Comparison of ENCODE assay signal across 8 cellular contexts in genomic region chr3:53254810-53255359, GRCh38. TPM values are rescaled to one million over a fixed set of nuclear protein-coding genes. Genes with fewer than 3 reads are reported as not detected.
A peak's percentile ranks its signal among the peaks of the same experiment; 100 is the strongest.
DNase-seq lines count a peak whose midpoint lies in the region; ATAC-seq and TF ChIP-seq lines count a peak whose summit lies in the region.

No MANE protein-coding gene starts in this region.

- intact Hi-C loops in A673 (cut with micrococcal nuclease; ENCODE audit: unreplicated experiment): no loop called here

- H3K4me2 ChIP-seq in OCI-LY3 (ENCODE audit: low read length): peak overlapping the region; percentile 96

- H4K20me1 ChIP-seq in OCI-LY3 (ENCODE audit: insufficient read depth, low read length): peaks cover 49% of the 10 kb centered on the region

- TF ChIP-seq POLR2A in suprapubic skin (IDR thresholded peaks at IDR 0.05): no peak

- no peaks in the 10 kb centered on the region for H3K36me3 Mint-ChIP-seq in nephron (ENCODE audit: low read depth)

- no peak for TF ChIP-seq CTCF in A673 (conservative IDR thresholded peaks at IDR 0.05; ENCODE audit: low read depth, low read length)
- TF ChIP-seq CTCF in OCI-LY3 (IDR thresholded peaks at IDR 0.05; ENCODE audit: low read depth, low read length): no peak
- no peak for TF ChIP-seq CTCF in fibroblast of the aortic adventitia (IDR thresholded peaks at IDR 0.05; ENCODE audit: insufficient read depth, low read length)
- TF ChIP-seq CTCF in nephron (IDR thresholded peaks at IDR 0.05; ENCODE audit: unreplicated experiment in 3 of 3): no peak
- TF ChIP-seq CTCF in suprapubic skin (IDR thresholded peaks at IDR 0.05): no peak

- peak overlapping the region; percentile 58 to 92 (median 89) for H3K27ac Mint-ChIP-seq in nephron

- H3K79me2 ChIP-seq in OCI-LY3 (ENCODE audit: low read length): peaks cover 59% of the 10 kb centered on the region

- peak overlapping the region; percentile 89 for H3K9ac ChIP-seq in OCI-LY3 (ENCODE audit: low read length)

- H3K27me3 ChIP-seq in A673 (replicated peaks; ENCODE audit: insufficient read depth, low read depth, low read length, poor library complexity) (no peaks in the 10 kb centered on the region), OCI-LY3 (ENCODE audit: low read depth, low read length) (no peaks in the 10 kb centered on the region), suprapubic skin (no peaks in the 10 kb centered on the region)

- POLR2A ChIA-PET in A673 (lab: Charles Lee; ENCODE audit: low non-redundant PET): no interaction called here

- H3K27me3 Mint-ChIP-seq in nephron (ENCODE audit: low read depth): no peaks in the 10 kb centered on the region

- TF ChIP-seq EP300 in suprapubic skin (IDR thresholded peaks at IDR 0.05): no peak

- peaks cover 26% of the 10 kb centered on the region for H3K4me1 Mint-ChIP-seq in nephron

- H3K36me3 ChIP-seq in A673 (ENCODE audit: insufficient read depth, low read length, poor library complexity, severe bottlenecking) (no peaks in the 10 kb centered on the region), OCI-LY3 (replicated peaks; ENCODE audit: low read depth, low read length) (peaks cover 19% of the 10 kb centered on the region), suprapubic skin (no peaks in the 10 kb centered on the region)

- H3K4me3 ChIP-seq in A673 (ENCODE audit: low read depth, low read length, poor library complexity, severe bottlenecking) (peak overlapping the region; percentile 83), OCI-LY3 (ENCODE audit: low read length) (peak overlapping the region; percentile 87), fibroblast of the aortic adventitia (ENCODE audit: low read depth, low read length) (peak overlapping the region; percentile 98), suprapubic skin (peak overlapping the region; percentile 91)

- CTCF ChIA-PET in A673 (lab: Charles Lee): no interaction called here

- peak overlapping the region; percentile 92 to 93 (median 93) for H3K4me3 Mint-ChIP-seq in nephron

- 0% methylated on average over 17 of the region's 21 CpGs for WGBS in suprapubic skin

- H3K9me3 ChIP-seq in A673 (ENCODE audit: low read depth, low read length, poor library complexity, severe bottlenecking) (no peaks in the 10 kb centered on the region), OCI-LY3 (ENCODE audit: insufficient read depth, low read length) (no peaks in the 10 kb centered on the region), suprapubic skin (no peaks in the 10 kb centered on the region)

- DNase-seq in A673 (ENCODE audit: low spot score) (peak; percentile 22), fibroblast of the aortic adventitia (ENCODE audit: low read depth) (peak; percentile 37), suprapubic skin (ENCODE audit: low spot score in 2 of 2) (peak in 1 of 2 donors; percentile 76)
- peak; percentile 23 for DNase-seq in activated T-helper 9 cell treated with anti-CD3 and anti-CD28 coated beads, Interleukin-2, amount 50 U/mL, for 16 hours (ENCODE audit: low read depth)

- H3K9me3 Mint-ChIP-seq in nephron: no peaks in the 10 kb centered on the region

- H3K27ac ChIP-seq in A673 (ENCODE audit: low read depth, low read length, poor library complexity, severe bottlenecking) (peak overlapping the region; percentile 82), OCI-LY3 (ENCODE audit: low read length) (peak overlapping the region; percentile 52), suprapubic skin (peak overlapping the region; percentile 84)

- no peak overlapping the region for H2AFZ ChIP-seq in OCI-LY3 (ENCODE audit: low read depth, low read length)

- ATAC-seq in GM18498 (IDR thresholded peaks at IDR 0.05; ENCODE audit: unreplicated experiment) (peak; percentile 44), HG03045 (IDR thresholded peaks at IDR 0.05; ENCODE audit: unreplicated experiment) (peak; percentile 49)

- H3K4me1 ChIP-seq in A673 (ENCODE audit: insufficient read depth, low read length, poor library complexity, severe bottlenecking) (no peaks in the 10 kb centered on the region), OCI-LY3 (ENCODE audit: low read length) (peaks cover 13% of the 10 kb centered on the region), suprapubic skin (peaks cover 39% of the 10 kb centered on the region)

- BruUV-seq in A673 (replicated peaks; lab: Mats Ljungman, UMichigan): no TSS peak

RNA-seq across cellular contexts. Expression of gene TKT, which starts 0.9 kb away (rescaled TPM):
- total RNA-seq in A673 (2021) (186 and 196 TPM in 2 replicates), fibroblast of the aortic adventitia (ENCODE audit: low replicate concordance) (265 and 457 TPM in 2 replicates), suprapubic skin (100 to 1,000 TPM; 107 to 194 (median 155) TPM)
